9 cellular contexts compared by ENCODE assay signal in genomic region chr1:8870605-8871538, GRCh38. TPM values are rescaled to one million over a fixed set of nuclear protein-coding genes. Genes with fewer than 3 reads are reported as not detected.
A peak's percentile ranks its signal among the peaks of the same experiment; 100 is the strongest.
DNase-seq lines count a peak whose midpoint lies in the region.
"Had no signal": no experiment of that assay in that cellular context is flagged by ENCODE, and none has a peak within 500 bp of the region (broad histone marks: within the 10 kb centered on the region; RNA-seq: fewer than 3 reads in every experiment).

No MANE protein-coding gene starts in this region.

- H3K4me1 Mint-ChIP-seq in activated naive CD4-positive, alpha-beta T cell treated with anti-CD3 and anti-CD28 coated beads for 36 hours (ENCODE audit: low read depth), result peaks cover 88% of the 10 kb centered on the region
- peaks cover 87% of the 10 kb centered on the region for H3K4me1 Mint-ChIP-seq in activated CD4-positive, alpha-beta memory T cell treated with anti-CD3 and anti-CD28 coated beads, Interleukin-2, amount 10 ng/mL, durations not matched to agents 7 days and 5 days
- peaks cover 93% of the 10 kb centered on the region for H3K4me1 Mint-ChIP-seq in stimulated activated naive CD8-positive, alpha-beta T cell treated with anti-CD3 and anti-CD28 coated beads, Interleukin-15, Interleukin-2, amounts not matched to agents 100 ng/mL and 50 ng/mL, for 24 hours (ENCODE audit: low read depth)

- intact Hi-C loops in activated naive CD4-positive, alpha-beta T cell treated with anti-CD3 and anti-CD28 coated beads for 36 hours (cut with micrococcal nuclease), result loop anchor here (10.0 kb wide), 2 partner anchors 476 to 784 kb away; partner anchors contain the start of gene PIK3CD

- H3K4me3 Mint-ChIP-seq in activated naive CD4-positive, alpha-beta T cell treated with anti-CD3 and anti-CD28 coated beads for 36 hours, result peak overlapping the region; percentile 24
- peak overlapping the region; percentile 5 for H3K4me3 Mint-ChIP-seq in activated CD4-positive, alpha-beta memory T cell treated with anti-CD3 and anti-CD28 coated beads, Interleukin-2, amount 10 ng/mL, durations not matched to agents 7 days and 5 days
- peak overlapping the region; percentile 98 for H3K4me3 Mint-ChIP-seq in stimulated activated naive CD8-positive, alpha-beta T cell treated with anti-CD3 and anti-CD28 coated beads, Interleukin-15, Interleukin-2, amounts not matched to agents 100 ng/mL and 50 ng/mL, for 24 hours

- H3K27me3 Mint-ChIP-seq in activated naive CD4-positive, alpha-beta T cell treated with anti-CD3 and anti-CD28 coated beads for 36 hours (ENCODE audit: low read depth), result no peaks in the 10 kb centered on the region
- H3K27me3 Mint-ChIP-seq in activated CD4-positive, alpha-beta memory T cell treated with anti-CD3 and anti-CD28 coated beads, Interleukin-2, amount 10 ng/mL, durations not matched to agents 7 days and 5 days, result no peaks in the 10 kb centered on the region
- no peaks in the 10 kb centered on the region for H3K27me3 Mint-ChIP-seq in stimulated activated naive CD8-positive, alpha-beta T cell treated with anti-CD3 and anti-CD28 coated beads, Interleukin-15, Interleukin-2, amounts not matched to agents 100 ng/mL and 50 ng/mL, for 24 hours

- H3K27ac Mint-ChIP-seq in activated naive CD4-positive, alpha-beta T cell treated with anti-CD3 and anti-CD28 coated beads for 36 hours, result peak overlapping the region; percentile 90
- H3K27ac Mint-ChIP-seq in activated CD4-positive, alpha-beta memory T cell treated with anti-CD3 and anti-CD28 coated beads, Interleukin-2, amount 10 ng/mL, durations not matched to agents 7 days and 5 days, result peak overlapping the region; percentile 41
- peak overlapping the region; percentile 100 for H3K27ac Mint-ChIP-seq in stimulated activated naive CD8-positive, alpha-beta T cell treated with anti-CD3 and anti-CD28 coated beads, Interleukin-15, Interleukin-2, amounts not matched to agents 100 ng/mL and 50 ng/mL, for 24 hours

- H3K36me3 Mint-ChIP-seq in activated naive CD4-positive, alpha-beta T cell treated with anti-CD3 and anti-CD28 coated beads for 36 hours (ENCODE audit: low read depth), result peaks cover 92% of the 10 kb centered on the region
- H3K36me3 Mint-ChIP-seq in activated CD4-positive, alpha-beta memory T cell treated with anti-CD3 and anti-CD28 coated beads, Interleukin-2, amount 10 ng/mL, durations not matched to agents 7 days and 5 days (ENCODE audit: low read depth), result peaks cover 95% of the 10 kb centered on the region
- peaks cover 95% of the 10 kb centered on the region for H3K36me3 Mint-ChIP-seq in stimulated activated naive CD8-positive, alpha-beta T cell treated with anti-CD3 and anti-CD28 coated beads, Interleukin-15, Interleukin-2, amounts not matched to agents 100 ng/mL and 50 ng/mL, for 24 hours (ENCODE audit: low read depth)

- H3K9me3 Mint-ChIP-seq in activated naive CD4-positive, alpha-beta T cell treated with anti-CD3 and anti-CD28 coated beads for 36 hours, result no peaks in the 10 kb centered on the region
- H3K9me3 Mint-ChIP-seq in activated CD4-positive, alpha-beta memory T cell treated with anti-CD3 and anti-CD28 coated beads, Interleukin-2, amount 10 ng/mL, durations not matched to agents 7 days and 5 days, result no peaks in the 10 kb centered on the region
- no peaks in the 10 kb centered on the region for H3K9me3 Mint-ChIP-seq in stimulated activated naive CD8-positive, alpha-beta T cell treated with anti-CD3 and anti-CD28 coated beads, Interleukin-15, Interleukin-2, amounts not matched to agents 100 ng/mL and 50 ng/mL, for 24 hours

- CTCF ChIA-PET in activated naive CD4-positive, alpha-beta T cell treated with anti-CD3 and anti-CD28 coated beads for 36 hours (lab: Charles Lee), result interaction anchor here (1.8 to 2.1 kb wide), 2 partner anchors 10 to 134 kb away, joined by 5 to 7 read pairs; no protein-coding TSS in a partner anchor
- CTCF ChIA-PET in activated CD4-positive, alpha-beta memory T cell treated with anti-CD3 and anti-CD28 coated beads, Interleukin-2, amount 10 ng/mL, durations not matched to agents 7 days and 5 days (lab: Charles Lee), result interaction anchor here (0.8 to 4.6 kb wide), 4 partner anchors 10 to 134 kb away, joined by 3 to 38 read pairs (median 6); no protein-coding TSS in a partner anchor

- in situ Hi-C loops in G401 (cut with HindIII; ENCODE audit: low sequenced_read_pairs), result no loop called here

- POLR2A ChIA-PET in activated CD4-positive, alpha-beta memory T cell treated with anti-CD3 and anti-CD28 coated beads, Interleukin-2, amount 10 ng/mL, durations not matched to agents 7 days and 5 days (lab: Charles Lee), result interaction anchor here (1.0 to 10.0 kb wide), 5 partner anchors 9 to 119 kb away, joined by 3 to 119 read pairs (median 4); no protein-coding TSS in a partner anchor

- DNase-seq in activated naive CD4-positive, alpha-beta T cell treated with anti-CD3 and anti-CD28 coated beads for 36 hours, result peak; percentile 28
- DNase-seq in activated naive CD4-positive, alpha-beta T cell (lab: John Stamatoyannopoulos, UW), result no peak
- no peak for DNase-seq in activated CD4-positive, alpha-beta memory T cell treated with anti-CD3 and anti-CD28 coated beads, Interleukin-2, amount 10 ng/mL, durations not matched to agents 7 days and 5 days
- DNase-seq in glomerular visceral epithelial cell (ENCODE audit: extremely low spot score) (peak; percentile 42), NCI-H1092 (lab: John Stamatoyannopoulos, UW) (no peak), GF-D8 (lab: John Stamatoyannopoulos, UW) (no peak), G401 (ENCODE audit: low spot score) (no peak)
- DNase-seq: NCI-H1436 had no signal

RNA-seq across cellular contexts. Expression of gene ENO1, which starts 7.6 kb away (rescaled TPM):
- total RNA-seq in activated naive CD4-positive, alpha-beta T cell treated with anti-CD3 and anti-CD28 coated beads for 36 hours, result 1,000 to 10,000 TPM; 2,952 to 3,004 TPM
- 1,000 to 10,000 TPM; 2,453 to 2,472 TPM for total RNA-seq in activated CD4-positive, alpha-beta memory T cell treated with anti-CD3 and anti-CD28 coated beads, Interleukin-2, amount 10 ng/mL, durations not matched to agents 7 days and 5 days
- total RNA-seq in G401 (2014; rRNA removed; shearing (Covaris generic)), result 1,614 and 1,928 TPM in 2 replicates

RNA-seq across cellular contexts. Expression of gene RERE, which starts 53.4 kb away (rescaled TPM):
- total RNA-seq in activated naive CD4-positive, alpha-beta T cell treated with anti-CD3 and anti-CD28 coated beads for 36 hours, result 10 to 100 TPM; 46.4 to 47.6 TPM
- total RNA-seq in activated CD4-positive, alpha-beta memory T cell treated with anti-CD3 and anti-CD28 coated beads, Interleukin-2, amount 10 ng/mL, durations not matched to agents 7 days and 5 days, result 100 to 1,000 TPM in 1 of 2 experiments, 10 to 100 TPM in 1; 96.6 to 101 TPM
- 22.6 and 57.3 TPM in 2 replicates for total RNA-seq in G401 (2014; rRNA removed; shearing (Covaris generic))

Comparison
In these comparisons a context has a peak if more than half of its experiments do, and no peak if none do; other contexts are left out.
1. DNase-seq: peak in activated naive CD4-positive, alpha-beta T cell treated with anti-CD3 and anti-CD28 coated beads for 36 hours (single experiment) and glomerular visceral epithelial cell (single experiment); none in activated naive CD4-positive, alpha-beta T cell (0 of 4), activated CD4-positive, alpha-beta memory T cell treated with anti-CD3 and anti-CD28 coated beads, Interleukin-2, amount 10 ng/mL, durations not matched to agents 7 days and 5 days (single experiment), NCI-H1092 (single experiment), GF-D8 (single experiment) and G401 (single experiment).
2. H3K27ac Mint-ChIP-seq: peak in every context shown above with its lines; median percentile 100 in stimulated activated naive CD8-positive, alpha-beta T cell treated with anti-CD3 and anti-CD28 coated beads, Interleukin-15, Interleukin-2, amounts not matched to agents 100 ng/mL and 50 ng/mL, for 24 hours; 90 in activated naive CD4-positive, alpha-beta T cell treated with anti-CD3 and anti-CD28 coated beads for 36 hours; 41 in activated CD4-positive, alpha-beta memory T cell treated with anti-CD3 and anti-CD28 coated beads, Interleukin-2, amount 10 ng/mL, durations not matched to agents 7 days and 5 days.
3. H3K4me3 Mint-ChIP-seq: peak in every context shown above with its lines; median percentile 98 in stimulated activated naive CD8-positive, alpha-beta T cell treated with anti-CD3 and anti-CD28 coated beads, Interleukin-15, Interleukin-2, amounts not matched to agents 100 ng/mL and 50 ng/mL, for 24 hours; 24 in activated naive CD4-positive, alpha-beta T cell treated with anti-CD3 and anti-CD28 coated beads for 36 hours; 5 in activated CD4-positive, alpha-beta memory T cell treated with anti-CD3 and anti-CD28 coated beads, Interleukin-2, amount 10 ng/mL, durations not matched to agents 7 days and 5 days.